ENCODE assay signal across 12 cellular contexts in genomic region chr19:47330466-47330869, GRCh38. TPM values are rescaled to one million over a fixed set of nuclear protein-coding genes. Genes with fewer than 3 reads are reported as not detected.
DNase-seq lines count a peak whose midpoint lies in the region; ATAC-seq and TF ChIP-seq lines count a peak whose summit lies in the region.
"Had no signal": no experiment of that assay in that cellular context is flagged by ENCODE, and none has a peak within 500 bp of the region (broad histone marks: within the 10 kb centered on the region; RNA-seq: fewer than 3 reads in every experiment).

No MANE protein-coding gene starts in this region.

- H3K9me3 ChIP-seq in mesenchymal stem cell (ENCODE audit: control insufficient read depth, low read length) (no peaks in the 10 kb centered on the region), thoracic aorta (no peaks in the 10 kb centered on the region), neural progenitor cell (ENCODE audit: low read depth) (no peaks in the 10 kb centered on the region)

- H3K4me1 Mint-ChIP-seq in neural progenitor cell: no peaks in the 10 kb centered on the region

- H2BK5ac ChIP-seq in mesenchymal stem cell (ENCODE audit: low read depth, low read length, poor library complexity, severe bottlenecking): no peak overlapping the region

- no peak overlapping the region for H3K4ac ChIP-seq in mesenchymal stem cell (ENCODE audit: low read depth in 1 of 2, low read length in 2 of 2)

- H3K4me2 ChIP-seq in mesenchymal stem cell (ENCODE audit: low read length, poor library complexity, severe bottlenecking) (no peak overlapping the region), neural progenitor cell (no peak overlapping the region)

- H3K9ac ChIP-seq in mesenchymal stem cell (ENCODE audit: low read length) (no peak overlapping the region), neural progenitor cell (no peak overlapping the region)

- H3K23ac ChIP-seq in mesenchymal stem cell (ENCODE audit: low read length in 2 of 2): no peak overlapping the region

- H3K36me3 ChIP-seq in mesenchymal stem cell (ENCODE audit: control insufficient read depth in 1 of 2, insufficient read depth in 2 of 2, low read depth in 1 of 2, low read length in 2 of 2): no peaks in the 10 kb centered on the region
- H3K36me3 ChIP-seq in thoracic aorta: no peaks in the 10 kb centered on the region
- H3K36me3 ChIP-seq in neural progenitor cell: no peaks in the 10 kb centered on the region

- H2AK5ac ChIP-seq in mesenchymal stem cell (ENCODE audit: low read length, severe bottlenecking): no peak overlapping the region

- DNase-seq in NOMO-1 treated with DMSO at 0.1 percent for 48 hours (lab: John Stamatoyannopoulos, UW; ENCODE audit: unreplicated experiment): peak; percentile 44
- peak; percentile 49 for DNase-seq in dermis blood vessel endothelial cell
- DNase-seq in mesenchymal stem cell: peak; percentile 65
- DNase-seq in thoracic aorta (ENCODE audit: low spot score): no peak
- no peak for DNase-seq in SHP77 (lab: John Stamatoyannopoulos, UW)
- no peak for DNase-seq in neural progenitor cell (ENCODE audit: low spot score)
- DNase-seq in D341Med (ENCODE audit: low spot score): no peak
- no peak for DNase-seq in NCI-H524 treated with DMSO at 0.1 percent for 48 hours (lab: John Stamatoyannopoulos, UW)
- DNase-seq: activated CD8-positive, alpha-beta memory T cell treated with anti-CD3 and anti-CD28 coated beads, Interleukin-2, amount 50 U/mL, for 4 hours; NCI-H345 had no signal

- no peak overlapping the region for H3K14ac ChIP-seq in mesenchymal stem cell (ENCODE audit: low read length in 2 of 2)

- H3K4me1 ChIP-seq in mesenchymal stem cell (ENCODE audit: control insufficient read depth, insufficient read depth, low read depth, low read length) (no peaks in the 10 kb centered on the region), thoracic aorta (ENCODE audit: control insufficient read depth in 1 of 2, low read depth in 2 of 2) (peaks cover 0 to 11% of the 10 kb centered on the region in 2 donors), neural progenitor cell (no peaks in the 10 kb centered on the region)

- H2BK12ac ChIP-seq in mesenchymal stem cell (ENCODE audit: low read length in 2 of 2): no peak overlapping the region

- H3K27ac Mint-ChIP-seq in neural progenitor cell: no peak overlapping the region

- H2AFZ ChIP-seq in mesenchymal stem cell (ENCODE audit: low read depth, low read length): no peak overlapping the region
- H2AFZ ChIP-seq in neural progenitor cell (replicated peaks): no peak overlapping the region

- H3K18ac ChIP-seq in mesenchymal stem cell (ENCODE audit: low read depth in 1 of 2, low read length in 2 of 2): peak overlapping the region in 1 of 2 experiments; percentile 70

- no peaks in the 10 kb centered on the region for H3F3A ChIP-seq in neural progenitor cell (ENCODE audit: low read depth)

- no peaks in the 10 kb centered on the region for H3K79me2 ChIP-seq in neural progenitor cell (ENCODE audit: low read depth)

- TF ChIP-seq CTCF in thoracic aorta (IDR thresholded peaks at IDR 0.05): no peak
- TF ChIP-seq CTCF in neural progenitor cell (IDR thresholded peaks at IDR 0.05): no peak

- peaks cover 11% of the 10 kb centered on the region for H3K27me3 Mint-ChIP-seq in neural progenitor cell (ENCODE audit: insufficient read depth, low read depth)

- H4K91ac ChIP-seq in mesenchymal stem cell (ENCODE audit: low read length): no peak overlapping the region

- H3K4me3 Mint-ChIP-seq in neural progenitor cell: no peak overlapping the region

- H3K79me1 ChIP-seq in mesenchymal stem cell (replicated peaks; ENCODE audit: low read length, poor library complexity, severe bottlenecking): no peaks in the 10 kb centered on the region

- H3K27ac ChIP-seq in mesenchymal stem cell (ENCODE audit: low read length, poor library complexity, severe bottlenecking): no peak overlapping the region
- H3K27ac ChIP-seq in thoracic aorta: peak overlapping the region in 1 of 2 donors; percentile 70
- H3K27ac ChIP-seq in neural progenitor cell: no peak overlapping the region

- peak overlapping the region; percentile 92 for H4K8ac ChIP-seq in mesenchymal stem cell (ENCODE audit: low read length)

- peaks cover 2 to 13% of the 10 kb centered on the region in 2 experiments for H3K27me3 ChIP-seq in mesenchymal stem cell (ENCODE audit: control insufficient read depth in 1 of 2, insufficient read depth in 1 of 2, low read length in 2 of 2)
- no peaks in the 10 kb centered on the region for H3K27me3 ChIP-seq in thoracic aorta (replicated peaks; ENCODE audit: insufficient read depth)
- no peaks in the 10 kb centered on the region for H3K27me3 ChIP-seq in neural progenitor cell

- H3K4me3 ChIP-seq in mesenchymal stem cell (ENCODE audit: insufficient read depth in 1 of 2, low read depth in 1 of 2, low read length in 2 of 2) (no peak overlapping the region), thoracic aorta (peak overlapping the region; percentile 29), neural progenitor cell (no peak overlapping the region)

- H2BK15ac ChIP-seq in mesenchymal stem cell (ENCODE audit: low read depth, poor library complexity, severe bottlenecking): no peak overlapping the region

- H3K36me3 Mint-ChIP-seq in neural progenitor cell: no peaks in the 10 kb centered on the region

- H3K9me3 Mint-ChIP-seq in neural progenitor cell: no peaks in the 10 kb centered on the region

- no peak overlapping the region for H2BK120ac ChIP-seq in mesenchymal stem cell (ENCODE audit: low read depth, low read length)

- WGBS in mesenchymal stem cell: 69% methylated on average over 8 of the region's 9 CpGs

- ATAC-seq in thoracic aorta (ENCODE audit: insufficient number of reproducible peaks, low FRiP score, low read depth): no peak

- no peaks in the 10 kb centered on the region for H4K20me1 ChIP-seq in neural progenitor cell (ENCODE audit: low read depth)

RNA-seq across cellular contexts. Expression of gene C5AR2, which starts 1.5 kb away (rescaled TPM):
- total RNA-seq in dermis blood vessel endothelial cell (under 0.01 and 0.05 TPM in 2 replicates), thoracic aorta (10 to 100 TPM; 10.3 to 25.7 TPM), neural progenitor cell (ENCODE audit: low replicate concordance) (not detected in 2 replicates)
- polyA plus RNA-seq in mesenchymal stem cell (2013, experiment 1 of 2): not detected
- polyA plus RNA-seq in mesenchymal stem cell (2013, experiment 2 of 2): not detected
- total RNA-seq: HT1080, progenitor cell of endocrine pancreas had no signal

RNA-seq across cellular contexts. Expression of gene DHX34, which starts 18.6 kb away (rescaled TPM):
- total RNA-seq in dermis blood vessel endothelial cell (10.9 and 12.2 TPM in 2 replicates), thoracic aorta (10 to 100 TPM; 20.4 to 21.3 TPM), neural progenitor cell (ENCODE audit: low replicate concordance) (12.3 and 29.5 TPM in 2 replicates)
- 5.8 TPM for polyA plus RNA-seq in mesenchymal stem cell (2013, experiment 1 of 2)
- 5.7 TPM for polyA plus RNA-seq in mesenchymal stem cell (2013, experiment 2 of 2)

RNA-seq across cellular contexts. Expression of gene C5AR1, which starts 20.8 kb away (rescaled TPM):
- total RNA-seq in dermis blood vessel endothelial cell (not detected in 2 replicates), thoracic aorta (10 to 100 TPM; 37.6 to 51.9 TPM), neural progenitor cell (ENCODE audit: low replicate concordance) (0.06 TPM in 1 of 2 replicates, not detected in the other)
- 0.33 TPM for polyA plus RNA-seq in mesenchymal stem cell (2013, experiment 1 of 2)
- polyA plus RNA-seq in mesenchymal stem cell (2013, experiment 2 of 2): 0.33 TPM
- total RNA-seq: HT1080 had no signal

RNA-seq across cellular contexts. Expression of gene INAFM1, which starts 55.8 kb away (rescaled TPM):
- total RNA-seq in dermis blood vessel endothelial cell (1.1 and 1.5 TPM in 2 replicates), thoracic aorta (10 to 100 TPM; 10.3 to 18.6 TPM), neural progenitor cell (ENCODE audit: low replicate concordance) (3.7 TPM in 1 of 2 replicates, not detected in the other)
- 10.7 TPM for polyA plus RNA-seq in mesenchymal stem cell (2013, experiment 1 of 2)
- polyA plus RNA-seq in mesenchymal stem cell (2013, experiment 2 of 2): 11.4 TPM

Comparison
In these comparisons a context has a peak if more than half of its experiments do, and no peak if none do; other contexts are left out.
1. DNase-seq: peak in NOMO-1 treated with DMSO at 0.1 percent for 48 hours (single experiment), dermis blood vessel endothelial cell (single experiment) and mesenchymal stem cell (single experiment); none in thoracic aorta (single experiment), SHP77 (0 of 2), neural progenitor cell (single experiment), D341Med (single experiment) and NCI-H524 treated with DMSO at 0.1 percent for 48 hours (single experiment).
2. RNA of gene C5AR2, which starts 1.5 kb away (total RNA-seq): 10.3 to 25.7 TPM in thoracic aorta; under 0.01 to 0.05 TPM in dermis blood vessel endothelial cell and not detected in neural progenitor cell; every median in the first group is over 10 times any median in the second.
3. RNA of gene C5AR1, which starts 20.8 kb away (total RNA-seq): 37.6 to 51.9 TPM in thoracic aorta; 0.06 TPM in neural progenitor cell and not detected in dermis blood vessel endothelial cell; every median in the first group is over 10 times any median in the second.